16 cellular contexts compared by ENCODE assay signal in the genomic region with DNA sequence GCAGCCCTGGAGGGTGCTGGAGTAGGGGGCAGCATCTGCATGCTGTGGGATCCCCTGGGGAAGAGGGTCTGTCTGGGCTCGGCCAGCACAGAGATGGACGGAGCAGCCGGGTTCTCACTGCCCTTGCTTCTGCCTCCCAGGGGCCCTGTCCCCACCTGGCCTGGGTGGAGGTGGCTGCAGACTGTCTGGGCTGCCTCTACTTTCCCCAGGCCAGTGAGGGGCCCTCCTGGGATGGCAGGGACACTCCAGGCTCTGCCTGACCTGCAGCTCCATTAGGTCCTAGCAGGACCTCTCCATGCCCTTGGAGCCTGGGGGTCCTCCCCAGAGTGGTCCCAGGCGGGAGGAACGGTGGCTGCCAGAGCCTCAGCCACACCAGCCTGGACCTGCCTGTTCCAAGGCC.
"Had no signal": no experiment of that assay in that cellular context is flagged by ENCODE, and none has a peak within 500 bp of the region (broad histone marks: within the 10 kb centered on the region; RNA-seq: fewer than 3 reads in every experiment).

No MANE protein-coding gene starts in this region.

- ATAC-seq: gastrocnemius medialis, natural killer cell had no signal

- H3K36me3 ChIP-seq: ascending aorta, gastrocnemius medialis, prostate gland, tibial artery, vagina had no signal

- H3K9me3 ChIP-seq: ascending aorta, gastrocnemius medialis, prostate gland, tibial artery, vagina had no signal

- H3K4me3 ChIP-seq: ascending aorta, gastrocnemius medialis, prostate gland, tibial artery, vagina had no signal

- H3K27me3 Mint-ChIP-seq: activated CD4-positive, alpha-beta memory T cell treated with anti-CD3 and anti-CD28 coated beads for 36 hours; activated naive CD8-positive, alpha-beta T cell had no signal

- H3K4me3 Mint-ChIP-seq: activated CD4-positive, alpha-beta memory T cell treated with anti-CD3 and anti-CD28 coated beads for 36 hours; activated naive CD8-positive, alpha-beta T cell; natural killer cell had no signal

- H3K27ac Mint-ChIP-seq: activated CD4-positive, alpha-beta memory T cell treated with anti-CD3 and anti-CD28 coated beads for 36 hours; activated naive CD8-positive, alpha-beta T cell; natural killer cell had no signal

- H3K27ac ChIP-seq: ascending aorta, epithelial cell of prostate, gastrocnemius medialis, prostate gland, tibial artery, vagina had no signal

- H3K27me3 ChIP-seq: ascending aorta, gastrocnemius medialis, vagina had no signal

- H3K9me3 Mint-ChIP-seq: activated CD4-positive, alpha-beta memory T cell treated with anti-CD3 and anti-CD28 coated beads for 36 hours; natural killer cell had no signal

- DNase-seq: activated CD4-positive, alpha-beta memory T cell treated with anti-CD3 and anti-CD28 coated beads for 36 hours; activated CD4-positive, alpha-beta T cell treated with anti-CD3 and anti-CD28 coated beads for 1 hour; activated gamma-delta T cell; activated T-cell treated with anti-CD3 and anti-CD28 coated beads, Interleukin-2, amount 50 U/mL, for 48 hours; effector memory CD4-positive, alpha-beta T cell; natural killer cell; occipital lobe; stimulated activated CD4-positive, alpha-beta T cell treated with anti-CD3 and anti-CD28 coated beads, Interleukin-15, amount 100 ng/mL, for 24 hours; T1000 had no signal

- H3K36me3 Mint-ChIP-seq: activated CD4-positive, alpha-beta memory T cell treated with anti-CD3 and anti-CD28 coated beads for 36 hours; activated naive CD8-positive, alpha-beta T cell; natural killer cell had no signal
